In genomic region chr12:52667509-52667908, GRCh38 we compare ENCODE assay signal across 15 cellular contexts. TPM values are rescaled to one million over a fixed set of nuclear protein-coding genes. Genes with fewer than 3 reads are reported as not detected.
DNase-seq lines count a peak whose midpoint lies in the region; ATAC-seq and TF ChIP-seq lines count a peak whose summit lies in the region.
"Had no signal": no experiment of that assay in that cellular context is flagged by ENCODE, and none has a peak within 500 bp of the region (broad histone marks: within the 10 kb centered on the region; RNA-seq: fewer than 3 reads in every experiment).

No MANE protein-coding gene starts in this region.

- H3K4me1 ChIP-seq in osteoblast (ENCODE audit: insufficient read depth, low read length), result no peaks in the 10 kb centered on the region
- H3K4me1 ChIP-seq: psoas muscle had no signal

- no peaks in the 10 kb centered on the region for H3K9me3 ChIP-seq in osteoblast (ENCODE audit: low read depth, low read length)
- H3K9me3 ChIP-seq: mucosa of descending colon, psoas muscle had no signal

- no peaks in the 10 kb centered on the region for H4K20me1 ChIP-seq in osteoblast (ENCODE audit: insufficient read depth, low read length)

- no peak overlapping the region for H3K4me2 ChIP-seq in osteoblast (ENCODE audit: insufficient read depth, low read length)

- TF ChIP-seq CTCF in cardiac fibroblast (IDR thresholded peaks at IDR 0.05; ENCODE audit: low read depth, low read length) (peak; percentile 22), osteoblast (IDR thresholded peaks at IDR 0.05; ENCODE audit: extremely low read depth, low read depth, low read length) (peak; percentile 25)

- no peaks in the 10 kb centered on the region for H3K36me3 ChIP-seq in osteoblast (ENCODE audit: insufficient read depth, low read length)

- no peak overlapping the region for H3K27ac ChIP-seq in osteoblast (ENCODE audit: low read depth, low read length)
- H3K27ac ChIP-seq: psoas muscle had no signal

- no peak overlapping the region for H2AFZ ChIP-seq in osteoblast (ENCODE audit: low read length)

- DNase-seq in NCI-H748 (lab: John Stamatoyannopoulos, UW; ENCODE audit: unreplicated experiment), result peak; percentile 32
- no peak for DNase-seq in NCI-H748 treated with DMSO at 0.1 percent for 48 hours (lab: John Stamatoyannopoulos, UW)
- peak; percentile 27 for DNase-seq in HuH-7.5 (ENCODE audit: low spot score)
- DNase-seq in cardiac fibroblast (ENCODE audit: low read depth in 2 of 2), result no peak
- no peak for DNase-seq in osteoblast (ENCODE audit: insufficient read length, low spot score, missing footprints)
- no peak for DNase-seq in NCI-H128 (lab: John Stamatoyannopoulos, UW; ENCODE audit: unreplicated experiment)
- DNase-seq in DMS79 (lab: John Stamatoyannopoulos, UW), result no peak
- DNase-seq: activated CD4-positive, alpha-beta T cell treated with anti-CD3 and anti-CD28 coated beads, Interleukin-2, amount 10 ng/mL, durations not matched to agents 7 days and 5 days; psoas muscle; stimulated activated CD8-positive, alpha-beta memory T cell treated with anti-CD3 and anti-CD28 coated beads, Interleukin-4, amount 100 ng/mL, for 48 hours had no signal

- no peaks in the 10 kb centered on the region for H3K79me2 ChIP-seq in osteoblast (ENCODE audit: insufficient read depth, low read length)

- peaks cover 39% of the 10 kb centered on the region for H3K27me3 ChIP-seq in osteoblast (ENCODE audit: insufficient read depth, low read length)

- H3K4me3 ChIP-seq in cardiac fibroblast (replicated peaks in 1 of 2; ENCODE audit: low read depth in 2 of 2, low read length in 2 of 2), result no peak overlapping the region
- no peak overlapping the region for H3K4me3 ChIP-seq in osteoblast (ENCODE audit: insufficient read depth, low read length)
- H3K4me3 ChIP-seq: mucosa of descending colon, psoas muscle had no signal

- ATAC-seq in GM18873 (IDR thresholded peaks at IDR 0.05; ENCODE audit: low FRiP score, unreplicated experiment), result no peak
- ATAC-seq: mucosa of descending colon, psoas muscle had no signal

RNA-seq across cellular contexts. Expression of gene KRT1, which starts 12.7 kb away (rescaled TPM):
- not detected in 2 replicates for total RNA-seq in osteoblast
- total RNA-seq: endothelial cell of umbilical vein, OCI-LY7 had no signal

RNA-seq across cellular contexts. Expression of gene KRT2, which starts 15.5 kb away (rescaled TPM):
- not detected in 2 replicates for total RNA-seq in osteoblast
- total RNA-seq: endothelial cell of umbilical vein, OCI-LY7, psoas muscle had no signal

RNA-seq across cellular contexts. Expression of gene KRT77, which starts 35.8 kb away (rescaled TPM):
- not detected in 2 replicates for total RNA-seq in osteoblast
- total RNA-seq: activated CD4-positive, alpha-beta T cell treated with anti-CD3 and anti-CD28 coated beads, Interleukin-2, amount 10 ng/mL, durations not matched to agents 7 days and 5 days; endothelial cell of umbilical vein; mucosa of descending colon; OCI-LY7; psoas muscle; T-helper 1 cell treated with Interleukin-12 subunit alpha and Interleukin-12 subunit beta and Interleukin-4 antibody, amounts not matched to agents 30 ng/mL and 1 ng/mL, for 36 hours had no signal

RNA-seq across cellular contexts. Expression of gene KRT73, which starts 49.1 kb away (rescaled TPM):
- total RNA-seq in osteoblast, result not detected in 2 replicates
- total RNA-seq: endothelial cell of umbilical vein, mucosa of descending colon, OCI-LY7, psoas muscle had no signal

Comparison
In these comparisons a context has a peak if more than half of its experiments do, and no peak if none do; other contexts are left out.
1. DNase-seq: peak in NCI-H748 (single experiment) and HuH-7.5 (single experiment); none in NCI-H748 treated with DMSO at 0.1 percent for 48 hours (single experiment), cardiac fibroblast (0 of 2), osteoblast (single experiment), NCI-H128 (single experiment) and DMS79 (single experiment).